In genomic region chr2:12152888-12153287, GRCh38 we compare ENCODE assay signal across 29 cellular contexts.
"Had no signal": no experiment of that assay in that cellular context is flagged by ENCODE, and none has a peak within 500 bp of the region (broad histone marks: within the 10 kb centered on the region; RNA-seq: fewer than 3 reads in every experiment).

No MANE protein-coding gene starts in this region.

- FAIRE-seq: bronchial epithelial cell, TTC549 had no signal

- H3K9me3 ChIP-seq: ascending aorta, colonic mucosa had no signal

- H3K27ac ChIP-seq: ascending aorta, cardiac muscle cell, colonic mucosa, VCaP had no signal

- DNase-seq: activated B cell treated with CpG ODN at 0.5 μM for 24 hours; activated CD4-positive, alpha-beta memory T cell treated with anti-CD3 and anti-CD28 coated beads, Interleukin-2, amount 10 ng/mL, durations not matched to agents 7 days and 5 days; activated CD4-positive, alpha-beta T cell treated with anti-CD3 and anti-CD28 coated beads for 48 hours; activated CD4-positive, alpha-beta T cell treated with anti-CD3 and anti-CD28 coated beads, Interleukin-2, amount 10 ng/mL, durations not matched to agents 7 days and 5 days; activated CD4-positive, alpha-beta T cell treated with anti-CD3 and anti-CD28 coated beads, Interleukin-2, amount 50 U/mL, for 48 hours; activated CD4-positive, CD25-positive, alpha-beta regulatory T cell treated with anti-CD3 and anti-CD28 coated beads, Interleukin-2, amount 50 U/mL, for 72 hours; activated CD8-positive, alpha-beta memory T cell treated with anti-CD3 and anti-CD28 coated beads for 24 hours; activated CD8-positive, alpha-beta memory T cell treated with anti-CD3 and anti-CD28 coated beads, Interleukin-2, amount 10 ng/mL, durations not matched to agents 7 days and 5 days; activated CD8-positive, alpha-beta memory T cell treated with anti-CD3 and anti-CD28 coated beads, Interleukin-2, amount 50 U/mL, for 48 hours; activated CD8-positive, alpha-beta T cell treated with anti-CD3 and anti-CD28 coated beads, Interleukin-2, amount 10 ng/mL, durations not matched to agents 7 days and 5 days; activated effector memory CD4-positive, alpha-beta T cell treated with Interleukin-2 at 50 U/mL for 16 hours; activated gamma-delta T cell; activated naive CD4-positive, alpha-beta T cell treated with anti-CD3 and anti-CD28 coated beads, Interleukin-2, amount 10 ng/mL, durations not matched to agents 7 days and 5 days; activated naive CD4-positive, alpha-beta T cell treated with Interleukin-2 at 50 U/mL for 16 hours; activated naive CD8-positive, alpha-beta T cell treated with anti-CD3 and anti-CD28 coated beads, Interleukin-2, amount 10 ng/mL, durations not matched to agents 7 days and 5 days; activated naive CD8-positive, alpha-beta T cell treated with anti-CD3 and anti-CD28 coated beads, Interleukin-2, amount 50 U/mL, for 24 hours; activated T-cell treated with anti-CD3 and anti-CD28 coated beads, Interleukin-2, amount 50 U/mL, for 24 hours; activated T-cell treated with anti-CD3 and anti-CD28 coated beads, Interleukin-2, amount 50 U/mL, for 48 hours; amygdala; anterior cingulate cortex; caudate nucleus; cerebellar nuclear complex; colonic mucosa; T-helper 9 cell had no signal

- H3K27me3 ChIP-seq: ascending aorta, cardiac muscle cell, colonic mucosa had no signal

- H3K4me1 ChIP-seq: ascending aorta, colonic mucosa had no signal

- H3K4me3 ChIP-seq: ascending aorta, cardiac muscle cell, colonic mucosa had no signal

- H3K36me3 ChIP-seq: ascending aorta, cardiac muscle cell, colonic mucosa had no signal

- ATAC-seq: activated CD8-positive, alpha-beta memory T cell treated with anti-CD3 and anti-CD28 coated beads, Interleukin-2, amount 10 ng/mL, durations not matched to agents 7 days and 5 days; activated CD8-positive, alpha-beta T cell treated with anti-CD3 and anti-CD28 coated beads, Interleukin-2, amount 10 ng/mL, durations not matched to agents 7 days and 5 days; activated naive CD8-positive, alpha-beta T cell treated with anti-CD3 and anti-CD28 coated beads, Interleukin-2, amount 50 U/mL, for 24 hours had no signal
